Comparison of ENCODE assay signal across 7 cellular contexts in genomic region chr2:100381240-100381639, GRCh38. TPM values are rescaled to one million over a fixed set of nuclear protein-coding genes. Genes with fewer than 3 reads are reported as not detected.
DNase-seq lines count a peak whose midpoint lies in the region; ATAC-seq and TF ChIP-seq lines count a peak whose summit lies in the region.

No MANE protein-coding gene starts in this region.

- H3K27ac Mint-ChIP-seq in activated CD4-positive, alpha-beta T cell treated with anti-CD3 and anti-CD28 coated beads, Interleukin-2, amount 10 ng/mL, durations not matched to agents 24 days and 14 days: no peak overlapping the region

- H3K27me3 Mint-ChIP-seq in activated CD4-positive, alpha-beta T cell treated with anti-CD3 and anti-CD28 coated beads, Interleukin-2, amount 10 ng/mL, durations not matched to agents 24 days and 14 days: peaks cover 9% of the 10 kb centered on the region

- TF ChIP-seq CTCF in GM12875 (IDR thresholded peaks at IDR 0.05; ENCODE audit: borderline replicate concordance, insufficient read depth, low read depth, low read length): peak; percentile 83

- no peaks in the 10 kb centered on the region for H3K36me3 Mint-ChIP-seq in activated CD4-positive, alpha-beta T cell treated with anti-CD3 and anti-CD28 coated beads, Interleukin-2, amount 10 ng/mL, durations not matched to agents 24 days and 14 days (ENCODE audit: low read depth)

- DNase-seq in NCI-H524 treated with DMSO at 0.1 percent for 48 hours (lab: John Stamatoyannopoulos, UW) (peak; percentile 31), dermis blood vessel endothelial cell (peak; percentile 82), medulla oblongata (ENCODE audit: extremely low spot score) (peak; percentile 91)
- DNase-seq in activated CD4-positive, alpha-beta T cell treated with anti-CD3 and anti-CD28 coated beads, Interleukin-2, amount 10 ng/mL, durations not matched to agents 24 days and 14 days: peak; percentile 93
- peak; percentile 61 for DNase-seq in stimulated activated CD8-positive, alpha-beta memory T cell treated with anti-CD3 and anti-CD28 coated beads, Interleukin-15, amount 100 ng/mL, for 24 hours (ENCODE audit: low read depth)

- H3K4me1 Mint-ChIP-seq in activated CD4-positive, alpha-beta T cell treated with anti-CD3 and anti-CD28 coated beads, Interleukin-2, amount 10 ng/mL, durations not matched to agents 24 days and 14 days: peaks cover 3% of the 10 kb centered on the region

- no peaks in the 10 kb centered on the region for H3K9me3 Mint-ChIP-seq in activated CD4-positive, alpha-beta T cell treated with anti-CD3 and anti-CD28 coated beads, Interleukin-2, amount 10 ng/mL, durations not matched to agents 24 days and 14 days

- intact Hi-C loops in activated CD4-positive, alpha-beta T cell treated with anti-CD3 and anti-CD28 coated beads, Interleukin-2, amount 10 ng/mL, durations not matched to agents 24 days and 14 days (cut with micrococcal nuclease): loop anchor here (1.0 to 2.0 kb wide), 2 partner anchors 118 to 822 kb away; no protein-coding TSS in a partner anchor

- no peak overlapping the region for H3K4me3 Mint-ChIP-seq in activated CD4-positive, alpha-beta T cell treated with anti-CD3 and anti-CD28 coated beads, Interleukin-2, amount 10 ng/mL, durations not matched to agents 24 days and 14 days

- ATAC-seq in HG03175 (IDR thresholded peaks at IDR 0.05; ENCODE audit: unreplicated experiment): peak; percentile 81

- H3K4me3 ChIP-seq in GM12875 (ENCODE audit: low read depth, low read length): no peak overlapping the region

RNA-seq across cellular contexts. Expression of gene CHST10, which starts 36.2 kb away (rescaled TPM):
- 6.6 and 8.0 TPM in 2 replicates for total RNA-seq in activated CD4-positive, alpha-beta T cell treated with anti-CD3 and anti-CD28 coated beads, Interleukin-2, amount 10 ng/mL, durations not matched to agents 24 days and 14 days
- 12.2 and 12.6 TPM in 2 replicates for total RNA-seq in dermis blood vessel endothelial cell

RNA-seq across cellular contexts. Expression of gene LONRF2, which starts 58.9 kb away (rescaled TPM):
- total RNA-seq in activated CD4-positive, alpha-beta T cell treated with anti-CD3 and anti-CD28 coated beads, Interleukin-2, amount 10 ng/mL, durations not matched to agents 24 days and 14 days: 0.23 and 0.28 TPM in 2 replicates
- under 0.01 TPM in 1 of 2 replicates, not detected in the other for total RNA-seq in dermis blood vessel endothelial cell

Comparison
In these comparisons a context has a peak if more than half of its experiments do, and no peak if none do; other contexts are left out.
1. DNase-seq: peak in every context shown above with its lines; median percentile 93 in activated CD4-positive, alpha-beta T cell treated with anti-CD3 and anti-CD28 coated beads, Interleukin-2, amount 10 ng/mL, durations not matched to agents 24 days and 14 days; 91 in medulla oblongata; 82 in dermis blood vessel endothelial cell; 61 in stimulated activated CD8-positive, alpha-beta memory T cell treated with anti-CD3 and anti-CD28 coated beads, Interleukin-15, amount 100 ng/mL, for 24 hours; 31 in NCI-H524 treated with DMSO at 0.1 percent for 48 hours.